11 cellular contexts compared by ENCODE assay signal in the genomic region with DNA sequence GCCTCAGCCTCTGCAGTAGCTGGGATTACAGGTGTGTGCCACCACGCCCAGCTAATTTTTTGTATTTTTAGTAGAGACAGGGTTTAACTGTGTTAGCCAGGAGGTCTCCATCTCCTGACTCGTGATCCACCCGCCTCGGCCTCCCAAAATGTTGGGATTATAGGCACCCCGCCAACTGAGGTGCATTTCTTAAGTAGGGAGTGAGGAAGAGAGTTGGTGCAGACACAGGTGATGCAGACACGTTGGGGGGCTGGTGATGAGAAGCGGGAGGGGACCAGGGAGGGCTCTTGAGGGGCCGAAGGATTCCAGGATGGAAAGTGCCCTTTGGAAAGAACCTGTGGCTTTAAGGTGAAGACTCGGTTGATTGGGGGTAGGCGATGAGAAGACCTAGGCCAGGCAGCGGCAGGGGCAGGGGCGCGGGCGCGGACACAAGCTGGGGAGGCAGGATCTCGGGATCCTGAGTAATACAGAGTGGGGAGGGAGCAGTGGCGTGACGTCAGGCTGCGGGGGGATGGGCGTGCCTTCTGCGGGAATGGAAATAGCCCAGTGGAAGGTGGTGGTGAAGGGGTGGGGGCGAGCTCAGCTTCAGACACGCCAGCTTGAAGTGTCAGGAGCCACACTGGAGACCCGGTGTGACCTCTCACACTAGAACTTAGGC. TPM values are rescaled to one million over a fixed set of nuclear protein-coding genes. Genes with fewer than 3 reads are reported as not detected.
DNase-seq lines count a peak whose midpoint lies in the region; ATAC-seq and TF ChIP-seq lines count a peak whose summit lies in the region.
"Had no signal": no experiment of that assay in that cellular context is flagged by ENCODE, and none has a peak within 500 bp of the region (broad histone marks: within the 10 kb centered on the region; RNA-seq: fewer than 3 reads in every experiment).

No MANE protein-coding gene starts in this region.

- H3K4me1 ChIP-seq in heart left ventricle (peaks cover 6 to 80% (median 22%) of the 10 kb centered on the region in 12 donors), osteoblast (ENCODE audit: insufficient read depth, low read length) (peaks cover 26% of the 10 kb centered on the region), Karpas-422 (ENCODE audit: low read length) (peaks cover 28% of the 10 kb centered on the region)

- peak; percentile 68 for DNase-seq in CD14-positive monocyte (ENCODE audit: low spot score)
- DNase-seq in WERI-Rb-1, result peak; percentile 89
- peak in 3 of 5 donors; percentile 56 to 75 (median 59) for DNase-seq in heart left ventricle
- peak; percentile 99 for DNase-seq in osteoblast (ENCODE audit: insufficient read length, low spot score, missing footprints)
- DNase-seq in ureter (ENCODE audit: low spot score), result no peak
- DNase-seq in midbrain (lab: John Stamatoyannopoulos, UW), result no peak
- no peak for DNase-seq in SKM-1 treated with dmso at 0.1 percent for 144 hours (lab: John Stamatoyannopoulos, UW; ENCODE audit: unreplicated experiment)
- no peak for DNase-seq in Karpas-422
- DNase-seq: CD8-positive, alpha-beta T cell; NCI-H446 treated with DMSO at 0.1 percent for 48 hours had no signal

- H3K27me3 ChIP-seq in WERI-Rb-1 (ENCODE audit: insufficient read depth, low read depth, severe bottlenecking), result no peaks in the 10 kb centered on the region
- H3K27me3 ChIP-seq in heart left ventricle, result no peaks in the 10 kb centered on the region
- no peaks in the 10 kb centered on the region for H3K27me3 ChIP-seq in osteoblast (ENCODE audit: insufficient read depth, low read length)
- no peaks in the 10 kb centered on the region for H3K27me3 ChIP-seq in Karpas-422 (ENCODE audit: low read length)

- peak overlapping the region in 6 of 7 donors; percentile 9 to 73 (median 27) for H3K27ac Mint-ChIP-seq in CD14-positive monocyte

- no peak for TF ChIP-seq POLR2A in heart left ventricle (IDR thresholded peaks at IDR 0.05)

- peak overlapping the region in 1 of 2 donors; percentile 11 for H3K4me3 Mint-ChIP-seq in CD14-positive monocyte

- H3K9me3 ChIP-seq in WERI-Rb-1 (ENCODE audit: severe bottlenecking) (no peaks in the 10 kb centered on the region), heart left ventricle (no peaks in the 10 kb centered on the region), osteoblast (ENCODE audit: low read depth, low read length) (no peaks in the 10 kb centered on the region), Karpas-422 (ENCODE audit: low read length) (no peaks in the 10 kb centered on the region)

- H3K36me3 ChIP-seq in WERI-Rb-1 (0 out of 2 replicates have a peak, but pooled peaks cover under 1% of the 10 kb centered on the region), heart left ventricle (peaks cover 0 to under 1% (median 0%) of the 10 kb centered on the region in 9 donors), osteoblast (ENCODE audit: insufficient read depth, low read length) (peaks cover 5% of the 10 kb centered on the region), Karpas-422 (ENCODE audit: insufficient read depth, low read length) (no peaks in the 10 kb centered on the region)

- H3K9me3 Mint-ChIP-seq in CD14-positive monocyte, result peaks cover 0 to 8% (median 0%) of the 10 kb centered on the region in 7 donors
- H3K9me3 Mint-ChIP-seq: CD8-positive, alpha-beta T cell had no signal

- H3K4me2 ChIP-seq in osteoblast (ENCODE audit: insufficient read depth, low read length), result peak overlapping the region; percentile 77
- no peak overlapping the region for H3K4me2 ChIP-seq in Karpas-422 (ENCODE audit: low read depth, low read length, poor library complexity, severe bottlenecking)

- H3K9me2 ChIP-seq in Karpas-422 (replicated peaks; ENCODE audit: insufficient read depth, low read length), result no peaks in the 10 kb centered on the region

- no peak for TF ChIP-seq CTCF in CD14-positive monocyte (IDR thresholded peaks at IDR 0.05)
- TF ChIP-seq CTCF in WERI-Rb-1 (IDR thresholded peaks at IDR 0.05; ENCODE audit: low read depth, low read length), result no peak
- TF ChIP-seq CTCF in heart left ventricle (IDR thresholded peaks at IDR 0.05), result no peak
- TF ChIP-seq CTCF in osteoblast (IDR thresholded peaks at IDR 0.05; ENCODE audit: extremely low read depth, low read depth, low read length), result no peak

- intact Hi-C loops in CD14-positive monocyte (cut with micrococcal nuclease), result no loop called here
- intact Hi-C loops in heart left ventricle (cut with DNase I), result loop anchor here in 1 of 10 donors (10.0 kb wide), 1 partner anchor 246 kb away; a partner anchor contains a TSS

- H2AFZ ChIP-seq in osteoblast (ENCODE audit: low read length) (peak overlapping the region; percentile 61), Karpas-422 (ENCODE audit: low read length) (no peak overlapping the region)

- WGBS in heart left ventricle, 4 donors, result 50 to 62% (median 57%) methylated on average over 24 of the region's 24 CpGs

- H3K9ac ChIP-seq in Karpas-422 (ENCODE audit: low read length), result no peak overlapping the region

- peak overlapping the region; percentile 92 for H3K27ac ChIP-seq in WERI-Rb-1
- no peak overlapping the region for H3K27ac ChIP-seq in heart left ventricle
- H3K27ac ChIP-seq in osteoblast (ENCODE audit: low read depth, low read length), result peak overlapping the region; percentile 56
- H3K27ac ChIP-seq in Karpas-422 (ENCODE audit: low read length), result no peak overlapping the region

- H3K4me1 Mint-ChIP-seq in CD14-positive monocyte, result peaks cover 81% of the 10 kb centered on the region

- H3K4me3 ChIP-seq in WERI-Rb-1 (ENCODE audit: low read depth, low read length), result no peak overlapping the region
- H3K4me3 ChIP-seq in heart left ventricle, result no peak overlapping the region
- peak overlapping the region; percentile 60 for H3K4me3 ChIP-seq in osteoblast (ENCODE audit: insufficient read depth, low read length)
- H3K4me3 ChIP-seq in Karpas-422 (ENCODE audit: low read length), result no peak overlapping the region

- peaks cover 14 to 15% of the 10 kb centered on the region in 2 donors for H3K36me3 Mint-ChIP-seq in CD14-positive monocyte

- ATAC-seq in heart left ventricle, result peak in 1 of 4 donors; percentile 23
- ATAC-seq: CD8-positive, alpha-beta T cell had no signal

- peaks cover 18% of the 10 kb centered on the region for H4K20me1 ChIP-seq in osteoblast (ENCODE audit: insufficient read depth, low read length)
- H4K20me1 ChIP-seq in Karpas-422 (ENCODE audit: insufficient read depth, low read depth, low read length), result peaks cover 17% of the 10 kb centered on the region

- H3K79me2 ChIP-seq in osteoblast (ENCODE audit: insufficient read depth, low read length) (peaks cover 24% of the 10 kb centered on the region), Karpas-422 (ENCODE audit: low read length) (peaks cover 23% of the 10 kb centered on the region)

- peaks cover 3 to 6% (median 6%) of the 10 kb centered on the region in 3 donors for H3K27me3 Mint-ChIP-seq in CD14-positive monocyte (ENCODE audit: low read depth in 3 of 3)

RNA-seq across cellular contexts. Expression of a gene that starts 2.5 kb away (rescaled TPM):
- polyA plus RNA-seq in CD14-positive monocyte (100 to 1,000 TPM; 176 to 187 TPM), heart left ventricle (100 to 1,000 TPM; 132 to 232 TPM)
- total RNA-seq in heart left ventricle (100 to 1,000 TPM in 7 of 9 donors, 10 to 100 TPM in 2; 61.6 to 209 (median 129) TPM), osteoblast (18.8 and 22.7 TPM in 2 replicates), ureter (170 TPM)
- total RNA-seq in Karpas-422 (2014; rRNA removed; shearing (Covaris generic); ENCODE audit: low replicate concordance), result 29.4 and 30.2 TPM in 2 replicates

RNA-seq across cellular contexts. Expression of a gene that starts 8.9 kb away (rescaled TPM):
- polyA plus RNA-seq in CD14-positive monocyte (1 to 10 TPM; 6.9 to 8.4 TPM), heart left ventricle (10 to 100 TPM in 1 of 2 donors, 1 to 10 TPM in 1; 9.4 to 13.2 TPM)
- total RNA-seq in heart left ventricle (10 to 100 TPM in 5 of 9 donors, 1 to 10 TPM in 4; 8.9 to 34.0 (median 11.8) TPM), osteoblast (88.4 and 94.8 TPM in 2 replicates), ureter (23.2 TPM)
- total RNA-seq in Karpas-422 (2014; rRNA removed; shearing (Covaris generic); ENCODE audit: low replicate concordance), result 22.7 and 51.7 TPM in 2 replicates

RNA-seq across cellular contexts. Expression of a gene that starts 20.0 kb away (rescaled TPM):
- polyA plus RNA-seq in CD14-positive monocyte, result under 1 TPM in 1 of 2 donors, not detected in 1; 0.56 TPM
- under 1 TPM in 1 of 9 donors, not detected in 8; 0.18 TPM for total RNA-seq in heart left ventricle
- polyA plus RNA-seq in heart left ventricle, result under 1 TPM; 0.04 to 0.27 TPM
- total RNA-seq in osteoblast, result not detected in 2 replicates
- 0.29 TPM for total RNA-seq in ureter
- 0.43 TPM in 1 of 2 replicates, not detected in the other for total RNA-seq in Karpas-422 (2014; rRNA removed; shearing (Covaris generic); ENCODE audit: low replicate concordance)
- total RNA-seq: mesenteric fat pad had no signal

RNA-seq across cellular contexts. Expression of a gene that starts 26.6 kb away (rescaled TPM):
- polyA plus RNA-seq in CD14-positive monocyte (10 to 100 TPM; 35.6 to 38.6 TPM), heart left ventricle (10 to 100 TPM; 12.3 to 32.3 TPM)
- total RNA-seq in heart left ventricle (10 to 100 TPM; 29.1 to 54.1 (median 40.4) TPM), osteoblast (19.2 and 23.2 TPM in 2 replicates), ureter (65.9 TPM)
- 24.9 and 49.5 TPM in 2 replicates for total RNA-seq in Karpas-422 (2014; rRNA removed; shearing (Covaris generic); ENCODE audit: low replicate concordance)

RNA-seq across cellular contexts. Expression of a gene that starts 36.3 kb away (rescaled TPM):
- polyA plus RNA-seq in CD14-positive monocyte (1 to 10 TPM in 1 of 2 donors, under 1 TPM in 1; 0.76 to 2.1 TPM), heart left ventricle (1 to 10 TPM; 4.0 to 6.7 TPM)
- total RNA-seq in heart left ventricle (10 to 100 TPM in 8 of 9 donors, 1 to 10 TPM in 1; 8.9 to 19.2 (median 11.9) TPM), osteoblast (15.9 and 16.6 TPM in 2 replicates), ureter (6.5 TPM)
- 15.8 and 20.5 TPM in 2 replicates for total RNA-seq in Karpas-422 (2014; rRNA removed; shearing (Covaris generic); ENCODE audit: low replicate concordance)

Comparison
In these comparisons a context has a peak if more than half of its experiments do, and no peak if none do; other contexts are left out.
1. DNase-seq: peak in CD14-positive monocyte (single experiment), WERI-Rb-1 (single experiment), heart left ventricle (3 of 5) and osteoblast (single experiment); none in ureter (single experiment), midbrain (single experiment), SKM-1 treated with dmso at 0.1 percent for 144 hours (single experiment) and Karpas-422 (single experiment).
2. H3K27ac ChIP-seq: peak in WERI-Rb-1 (single experiment) and osteoblast (single experiment); none in heart left ventricle (0 of 12) and Karpas-422 (single experiment).